ENCODE assay signal across 8 cellular contexts in genomic region chr14:75906680-75907280, GRCh38.
A peak's percentile ranks its signal among the peaks of the same experiment; 100 is the strongest.
DNase-seq lines count a peak whose midpoint lies in the region; ATAC-seq and TF ChIP-seq lines count a peak whose summit lies in the region.

No MANE protein-coding gene starts in this region.

- H3K36me3 Mint-ChIP-seq in activated T-cell treated with anti-CD3 and anti-CD28 coated beads, Interleukin-2, amount 50 U/mL, for 72 hours (ENCODE audit: insufficient read depth in 2 of 2): no peaks in the 10 kb centered on the region

- POLR2A ChIA-PET in HEK293 (lab: Yijun Ruan, JAX): no interaction called here
- POLR2A ChIA-PET in PC-9 (lab: Charles Lee; ENCODE audit: unreplicated experiment): interaction anchor here (0.6 to 0.7 kb wide), 4 partner anchors 11 to 107 kb away, joined by 3 to 11 read pairs (median 3); no protein-coding TSS in a partner anchor

- ATAC-seq in activated T-cell treated with anti-CD3 and anti-CD28 coated beads, Interleukin-2, amount 50 U/mL, for 72 hours (replicated peaks in 1 of 2): peak in 1 of 2 donors; percentile 47
- ATAC-seq in HG03342 (IDR thresholded peaks at IDR 0.05; ENCODE audit: unreplicated experiment): no peak

- no peak overlapping the region for H3K27ac ChIP-seq in HEK293 (ENCODE audit: extremely low read depth, low read depth, low read length)
- no peak overlapping the region for H3K27ac ChIP-seq in PC-9
- H3K27ac ChIP-seq in neutrophil: no peak overlapping the region
- H3K27ac ChIP-seq in transverse colon: peak overlapping the region in 1 of 4 donors; percentile 7

- no peaks in the 10 kb centered on the region for H4K20me1 ChIP-seq in PC-9 (ENCODE audit: insufficient read depth)

- CTCF ChIA-PET in HEK293 (lab: Yijun Ruan, JAX): interaction anchor here (0.6 to 6.6 kb wide), 42 partner anchors 9 to 1629 kb away, joined by 3 to 82 read pairs (median 6); partner anchors contain the start of gene TGFB3
- CTCF ChIA-PET in PC-9 (lab: Charles Lee): interaction anchor here (0.6 to 3.5 kb wide), 22 partner anchors 10 to 860 kb away, joined by 3 to 32 read pairs (median 4); partner anchors contain the start of gene TGFB3

- H3K36me3 ChIP-seq in HEK293 (ENCODE audit: control insufficient read depth in 2 of 2, insufficient read depth in 1 of 2, low read length in 2 of 2) (peaks cover 0 to 10% of the 10 kb centered on the region in 2 experiments; a peak in 2 of 3 replicates), PC-9 (ENCODE audit: low read depth) (no peaks in the 10 kb centered on the region), neutrophil (peaks cover 6% of the 10 kb centered on the region), transverse colon (no peaks in the 10 kb centered on the region)

- H3K4me3 Mint-ChIP-seq in activated T-cell treated with anti-CD3 and anti-CD28 coated beads, Interleukin-2, amount 50 U/mL, for 72 hours: no peak overlapping the region

- H3K4me1 ChIP-seq in HEK293 (ENCODE audit: control insufficient read depth, insufficient read depth, low read length) (peaks cover 17% of the 10 kb centered on the region), PC-9 (replicated peaks; ENCODE audit: insufficient read depth) (no peaks in the 10 kb centered on the region), neutrophil (ENCODE audit: control insufficient read depth in 1 of 2, insufficient read depth in 1 of 2, low read depth in 1 of 2, low read length in 1 of 2) (no peaks in the 10 kb centered on the region), transverse colon (peaks cover 0 to 31% (median 3%) of the 10 kb centered on the region in 4 donors)

- H3K4me1 Mint-ChIP-seq in activated T-cell treated with anti-CD3 and anti-CD28 coated beads, Interleukin-2, amount 50 U/mL, for 72 hours (ENCODE audit: low read depth): no peaks in the 10 kb centered on the region

- no TSS peak for BruUV-seq in PC-9 (replicated peaks; lab: Mats Ljungman, UMichigan)

- no peaks in the 10 kb centered on the region for H3K27me3 Mint-ChIP-seq in activated T-cell treated with anti-CD3 and anti-CD28 coated beads, Interleukin-2, amount 50 U/mL, for 72 hours (ENCODE audit: low read depth)

- H3K27ac Mint-ChIP-seq in activated T-cell treated with anti-CD3 and anti-CD28 coated beads, Interleukin-2, amount 50 U/mL, for 72 hours: no peak overlapping the region

- no peak overlapping the region for H2AFZ ChIP-seq in PC-9

- TF ChIP-seq CTCF in HEK293 (tag by site-specific recombination; IDR thresholded peaks at IDR 0.05) (0 out of 2 replicates have a peak, but pooled peaks have one; percentile 6), PC-9 (conservative IDR thresholded peaks at IDR 0.05) (peak; percentile 100), neutrophil (IDR thresholded peaks at IDR 0.05) (peak; percentile 75), transverse colon (IDR thresholded peaks at IDR 0.05) (peak; percentile 83 to 94 (median 91))

- H3K79me2 ChIP-seq in PC-9 (ENCODE audit: low read depth): no peaks in the 10 kb centered on the region

- H3K9me3 ChIP-seq in HEK293 (ENCODE audit: control insufficient read depth, insufficient read depth, low read depth, low read length) (no peaks in the 10 kb centered on the region), PC-9 (ENCODE audit: insufficient read depth, low read depth) (no peaks in the 10 kb centered on the region), neutrophil (no peaks in the 10 kb centered on the region), transverse colon (no peaks in the 10 kb centered on the region)

- TF ChIP-seq POLR2A in transverse colon (IDR thresholded peaks at IDR 0.05): no peak

- 47 to 52% methylated on average over 4 of the region's 4 CpGs for WGBS in transverse colon (ENCODE audit: low coverage in 1 of 2), 2 donors

- H3K9me2 ChIP-seq in PC-9 (ENCODE audit: insufficient read depth): no peaks in the 10 kb centered on the region

- H3K27me3 ChIP-seq in PC-9 (ENCODE audit: insufficient read depth, low read depth) (no peaks in the 10 kb centered on the region), neutrophil (no peaks in the 10 kb centered on the region), transverse colon (no peaks in the 10 kb centered on the region)

- intact Hi-C loops in PC-9 (cut with micrococcal nuclease; ENCODE audit: unreplicated experiment) (loop anchor here (1.0 to 5.0 kb wide), 4 partner anchors 76 to 481 kb away; partner anchors contain the start of gene FLVCR2), transverse colon (cut with DNase I; ENCODE audit: low total_unique reads) (loop anchor here (5.0 kb wide), 1 partner anchor 76 kb away; the partner anchor contains the start of gene TGFB3)

- H3K9me3 Mint-ChIP-seq in activated T-cell treated with anti-CD3 and anti-CD28 coated beads, Interleukin-2, amount 50 U/mL, for 72 hours: no peaks in the 10 kb centered on the region

- no peak for TF ChIP-seq EP300 in transverse colon (IDR thresholded peaks at IDR 0.05; ENCODE audit: low read depth)

- H3F3A ChIP-seq in PC-9 (ENCODE audit: insufficient read depth, low read depth): no peaks in the 10 kb centered on the region

- H3K4me2 ChIP-seq in PC-9: no peak overlapping the region

- in situ Hi-C loops in transverse colon (cut with MboI; ENCODE audit: low pct_ligation_motif_present in 1 of 4, low pct_unique_long_range_greater_than_20kb in 1 of 4, low sequenced_read_pairs in 3 of 4): loop anchor here in 2 of 4 donors (10.0 kb wide), 1 partner anchor 78 kb away; the partner anchor contains the start of genes IFT43 (in 2 of the 2) and TGFB3 (in 2 of the 2)

- DNase-seq in AML-193 (lab: John Stamatoyannopoulos, UW): peak; percentile 58 to 64
- peak; percentile 60 to 64 for DNase-seq in PC-9
- DNase-seq in activated T-cell treated with anti-CD3 and anti-CD28 coated beads, Interleukin-2, amount 50 U/mL, for 72 hours: peak; percentile 68 to 73
- peak; percentile 85 for DNase-seq in fibroblast of peridontal ligament (ENCODE audit: extremely low read depth)
- peak; percentile 68 for DNase-seq in transverse colon

- H3K4me3 ChIP-seq in HEK293 (ENCODE audit: low read depth, low read length): no peak overlapping the region
- H3K4me3 ChIP-seq in PC-9: no peak overlapping the region
- H3K4me3 ChIP-seq in neutrophil (ENCODE audit: low read depth in 1 of 2, low read length in 1 of 2): no peak overlapping the region
- H3K4me3 ChIP-seq in transverse colon: no peak overlapping the region

TF ChIP-seq in HEK293, 187 proteins besides CTCF, POLR2A, EP300 and RAD21:
- TF ChIP-seq ZNF654 (tag by site-specific recombination; IDR thresholded peaks at IDR 0.05; ENCODE audit: low read depth) (peak; percentile 53), GLI4 (tag by site-specific recombination; IDR thresholded peaks at IDR 0.05) (no peak)

Comparison
In these comparisons a context has a peak if more than half of its experiments do, and no peak if none do; other contexts are left out.
1. CTCF ChIP-seq: peak in every context shown above with its lines; median percentile 100 in PC-9; 91 in transverse colon; 75 in neutrophil; 6 in HEK293.